Comparison of ENCODE assay signal across 26 cellular contexts in genomic region chr6:144372611-144373010, GRCh38.
"Had no signal": no experiment of that assay in that cellular context is flagged by ENCODE, and none has a peak within 500 bp of the region (broad histone marks: within the 10 kb centered on the region; RNA-seq: fewer than 3 reads in every experiment).

No MANE protein-coding gene starts in this region.

- ATAC-seq: activated CD8-positive, alpha-beta T cell treated with anti-CD3 and anti-CD28 coated beads for 36 hours; activated T-cell treated with anti-CD3 and anti-CD28 coated beads, Interleukin-2, amount 50 U/mL, for 4 hours; activated T-helper 17 cell treated with anti-CD3 and anti-CD28 coated beads, Interleukin-2, amount 50 U/mL, for 72 hours; effector memory CD8-positive, alpha-beta T cell; gastrocnemius medialis had no signal

- H3K27ac Mint-ChIP-seq: activated CD8-positive, alpha-beta T cell treated with anti-CD3 and anti-CD28 coated beads for 36 hours; activated naive CD8-positive, alpha-beta T cell; activated T-helper 17 cell treated with anti-CD3 and anti-CD28 coated beads, Interleukin-2, amount 50 U/mL, for 72 hours had no signal

- H3K27me3 ChIP-seq: brain microvascular endothelial cell, gastrocnemius medialis had no signal

- DNase-seq: activated CD4-positive, alpha-beta T cell treated with anti-CD3 and anti-CD28 coated beads for 4 hours; activated CD4-positive, alpha-beta T cell treated with anti-CD3 and anti-CD28 coated beads, Interleukin-2, amount 50 U/mL, for 1 hour; activated CD4-positive, alpha-beta T cell treated with anti-CD3 and anti-CD28 coated beads, Interleukin-2, amount 50 U/mL, for 48 hours; activated CD4-positive, CD25-positive, alpha-beta regulatory T cell; activated CD4-positive, CD25-positive, alpha-beta regulatory T cell treated with anti-CD3 and anti-CD28 coated beads, Interleukin-2, amount 50 U/mL, for 72 hours; activated CD8-positive, alpha-beta memory T cell treated with anti-CD3 and anti-CD28 coated beads for 24 hours; activated CD8-positive, alpha-beta T cell treated with anti-CD3 and anti-CD28 coated beads for 36 hours; activated effector memory CD4-positive, alpha-beta T cell treated with Interleukin-2 at 50 U/mL for 16 hours; activated gamma-delta T cell treated with Interleukin-2 at 50 U/mL for 16 hours; activated naive CD4-positive, alpha-beta T cell treated with anti-CD3 and anti-CD28 coated beads, Interleukin-2, amount 50 U/mL, for 16 hours; activated naive CD4-positive, alpha-beta T cell treated with Interleukin-2 at 50 U/mL for 16 hours; activated T-cell treated with anti-CD3 and anti-CD28 coated beads, Interleukin-2, amount 50 U/mL, for 4 hours; amniotic stem cell; anterior cingulate cortex; brain microvascular endothelial cell; caudate nucleus; cortex of kidney; dermis blood vessel endothelial cell; effector CD4-positive, alpha-beta T cell; effector memory CD8-positive, alpha-beta T cell; foreskin fibroblast; gastrocnemius medialis; glutamatergic neuron; T-helper 2 cell had no signal

- H3K36me3 ChIP-seq: brain microvascular endothelial cell, gastrocnemius medialis had no signal

- H3K9me3 ChIP-seq: gastrocnemius medialis had no signal

- H3K4me3 Mint-ChIP-seq: activated CD8-positive, alpha-beta T cell treated with anti-CD3 and anti-CD28 coated beads for 36 hours; activated naive CD8-positive, alpha-beta T cell; activated T-cell treated with anti-CD3 and anti-CD28 coated beads, Interleukin-2, amount 50 U/mL, for 4 hours; activated T-helper 17 cell treated with anti-CD3 and anti-CD28 coated beads, Interleukin-2, amount 50 U/mL, for 72 hours; effector memory CD8-positive, alpha-beta T cell had no signal

- H3K9me3 Mint-ChIP-seq: activated T-cell treated with anti-CD3 and anti-CD28 coated beads, Interleukin-2, amount 50 U/mL, for 4 hours; activated T-helper 17 cell treated with anti-CD3 and anti-CD28 coated beads, Interleukin-2, amount 50 U/mL, for 72 hours; effector memory CD8-positive, alpha-beta T cell had no signal

- H3K27me3 Mint-ChIP-seq: activated CD8-positive, alpha-beta T cell treated with anti-CD3 and anti-CD28 coated beads for 36 hours; activated naive CD8-positive, alpha-beta T cell; activated T-helper 17 cell treated with anti-CD3 and anti-CD28 coated beads, Interleukin-2, amount 50 U/mL, for 72 hours; effector memory CD8-positive, alpha-beta T cell had no signal

- H3K27ac ChIP-seq: brain microvascular endothelial cell, gastrocnemius medialis had no signal

- H3K4me3 ChIP-seq: gastrocnemius medialis had no signal
